1 cellular context compared by ENCODE assay signal in the genomic region with DNA sequence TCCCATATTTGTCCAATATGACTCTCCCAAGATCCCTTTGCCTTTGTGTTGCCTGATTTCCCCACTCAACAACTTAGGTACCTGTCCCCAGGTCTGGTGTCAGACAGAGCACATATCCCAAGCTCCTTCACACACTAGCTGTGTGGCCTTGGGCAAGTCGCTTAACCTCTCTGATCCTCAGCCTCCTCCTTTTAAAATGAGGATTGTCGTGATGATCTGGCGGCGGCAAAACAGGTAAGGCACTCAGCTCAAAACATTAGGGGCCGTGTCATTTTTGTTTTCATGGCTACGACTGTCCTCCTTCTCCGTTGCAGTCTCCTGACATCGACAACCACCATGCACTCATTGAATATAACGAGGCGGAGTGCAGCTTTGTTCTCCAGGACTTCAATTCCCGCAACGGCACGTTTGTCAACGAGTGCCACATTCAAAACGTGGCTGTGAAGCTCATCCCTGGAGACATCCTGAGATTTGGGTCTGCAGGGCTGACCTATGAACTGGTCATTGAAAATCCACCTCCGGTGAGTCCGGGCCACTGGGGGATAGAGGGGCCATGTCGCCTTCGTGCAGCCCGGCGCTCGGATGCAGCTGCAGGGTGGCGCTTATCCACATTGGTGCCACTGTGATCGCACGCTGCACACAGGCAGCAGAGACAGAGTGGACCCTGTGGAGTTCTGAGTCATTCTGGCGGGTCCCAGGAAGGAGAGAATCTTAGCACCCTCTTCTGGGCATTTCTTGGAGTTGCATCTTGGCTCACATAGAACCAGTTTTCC.
A peak's percentile ranks its signal among the peaks of the same experiment; 100 is the strongest.
TF ChIP-seq lines count a peak whose summit lies in the region.

No MANE protein-coding gene starts in this region.

TF ChIP-seq in HEK293, 187 proteins besides CTCF, POLR2A, EP300 and RAD21 (continued from another document and continues in another):
- no peak for TF ChIP-seq PRDM10 (tag by site-specific recombination; IDR thresholded peaks at IDR 0.05)
- TF ChIP-seq ZNF16 (tag by site-specific recombination; IDR thresholded peaks at IDR 0.05; ENCODE audit: low read depth) = no peak
- TF ChIP-seq ZNF10 (tag by site-specific recombination; IDR thresholded peaks at IDR 0.05) = no peak
- no peak for TF ChIP-seq YY2 (tag by site-specific recombination; IDR thresholded peaks at IDR 0.05)
- no peak for TF ChIP-seq ZNF248 (tag by site-specific recombination; IDR thresholded peaks at IDR 0.05)
- TF ChIP-seq ZNF768 (tag by site-specific recombination; IDR thresholded peaks at IDR 0.05) = peak; percentile 82; the same call in 1 of the 2 replicates
- TF ChIP-seq ZSCAN16 (tag by site-specific recombination; IDR thresholded peaks at IDR 0.05) = no peak
- TF ChIP-seq ZNF521 (tag by site-specific recombination; IDR thresholded peaks at IDR 0.05) = no peak
- TF ChIP-seq ZNF24 (tag by site-specific recombination; IDR thresholded peaks at IDR 0.05) = no peak
- TF ChIP-seq TSHZ1 (tag by site-specific recombination; IDR thresholded peaks at IDR 0.05; ENCODE audit: borderline replicate concordance) = no peak
- TF ChIP-seq, protein P1, sequence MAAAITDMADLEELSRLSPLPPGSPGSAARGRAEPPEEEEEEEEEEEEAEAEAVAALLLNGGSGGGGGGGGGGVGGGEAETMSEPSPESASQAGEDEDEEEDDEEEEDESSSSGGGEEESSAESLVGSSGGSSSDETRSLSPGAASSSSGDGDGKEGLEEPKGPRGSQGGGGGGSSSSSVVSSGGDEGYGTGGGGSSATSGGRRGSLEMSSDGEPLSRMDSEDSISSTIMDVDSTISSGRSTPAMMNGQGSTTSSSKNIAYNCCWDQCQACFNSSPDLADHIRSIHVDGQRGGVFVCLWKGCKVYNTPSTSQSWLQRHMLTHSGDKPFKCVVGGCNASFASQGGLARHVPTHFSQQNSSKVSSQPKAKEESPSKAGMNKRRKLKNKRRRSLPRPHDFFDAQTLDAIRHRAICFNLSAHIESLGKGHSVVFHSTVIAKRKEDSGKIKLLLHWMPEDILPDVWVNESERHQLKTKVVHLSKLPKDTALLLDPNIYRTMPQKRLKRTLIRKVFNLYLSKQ (tag by site-specific recombination; IDR thresholded peaks at IDR 0.05; ENCODE audit: borderline replicate concordance) = no peak
- TF ChIP-seq ZNF324 (tag by site-specific recombination; IDR thresholded peaks at IDR 0.05) = no peak
- no peak for TF ChIP-seq ZBTB11 (tag by site-specific recombination; conservative IDR thresholded peaks at IDR 0.05; ENCODE audit: low read depth)
- no peak for TF ChIP-seq ZNF416 (tag by site-specific recombination; IDR thresholded peaks at IDR 0.05)
- no peak for TF ChIP-seq ZNF138 (tag by site-specific recombination; IDR thresholded peaks at IDR 0.05; ENCODE audit: borderline replicate concordance)
- TF ChIP-seq ZNF560 (tag by site-specific recombination; IDR thresholded peaks at IDR 0.05; ENCODE audit: borderline replicate concordance) = no peak
- no peak for TF ChIP-seq ATF2 (tag by site-specific recombination; IDR thresholded peaks at IDR 0.05; ENCODE audit: low read depth)
- TF ChIP-seq ZBTB17 (tag by site-specific recombination; IDR thresholded peaks at IDR 0.05) = peak; percentile 83
- TF ChIP-seq, protein P2, sequence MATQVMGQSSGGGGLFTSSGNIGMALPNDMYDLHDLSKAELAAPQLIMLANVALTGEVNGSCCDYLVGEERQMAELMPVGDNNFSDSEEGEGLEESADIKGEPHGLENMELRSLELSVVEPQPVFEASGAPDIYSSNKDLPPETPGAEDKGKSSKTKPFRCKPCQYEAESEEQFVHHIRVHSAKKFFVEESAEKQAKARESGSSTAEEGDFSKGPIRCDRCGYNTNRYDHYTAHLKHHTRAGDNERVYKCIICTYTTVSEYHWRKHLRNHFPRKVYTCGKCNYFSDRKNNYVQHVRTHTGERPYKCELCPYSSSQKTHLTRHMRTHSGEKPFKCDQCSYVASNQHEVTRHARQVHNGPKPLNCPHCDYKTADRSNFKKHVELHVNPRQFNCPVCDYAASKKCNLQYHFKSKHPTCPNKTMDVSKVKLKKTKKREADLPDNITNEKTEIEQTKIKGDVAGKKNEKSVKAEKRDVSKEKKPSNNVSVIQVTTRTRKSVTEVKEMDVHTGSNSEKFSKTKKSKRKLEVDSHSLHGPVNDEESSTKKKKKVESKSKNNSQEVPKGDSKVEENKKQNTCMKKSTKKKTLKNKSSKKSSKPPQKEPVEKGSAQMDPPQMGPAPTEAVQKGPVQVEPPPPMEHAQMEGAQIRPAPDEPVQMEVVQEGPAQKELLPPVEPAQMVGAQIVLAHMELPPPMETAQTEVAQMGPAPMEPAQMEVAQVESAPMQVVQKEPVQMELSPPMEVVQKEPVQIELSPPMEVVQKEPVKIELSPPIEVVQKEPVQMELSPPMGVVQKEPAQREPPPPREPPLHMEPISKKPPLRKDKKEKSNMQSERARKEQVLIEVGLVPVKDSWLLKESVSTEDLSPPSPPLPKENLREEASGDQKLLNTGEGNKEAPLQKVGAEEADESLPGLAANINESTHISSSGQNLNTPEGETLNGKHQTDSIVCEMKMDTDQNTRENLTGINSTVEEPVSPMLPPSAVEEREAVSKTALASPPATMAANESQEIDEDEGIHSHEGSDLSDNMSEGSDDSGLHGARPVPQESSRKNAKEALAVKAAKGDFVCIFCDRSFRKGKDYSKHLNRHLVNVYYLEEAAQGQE (tag by site-specific recombination; IDR thresholded peaks at IDR 0.05) = no peak
- TF ChIP-seq ZNF707 (tag by site-specific recombination; IDR thresholded peaks at IDR 0.05) = no peak
- no peak for TF ChIP-seq ZNF19 (tag by site-specific recombination; IDR thresholded peaks at IDR 0.05; ENCODE audit: low read depth)
- TF ChIP-seq, protein P3, sequence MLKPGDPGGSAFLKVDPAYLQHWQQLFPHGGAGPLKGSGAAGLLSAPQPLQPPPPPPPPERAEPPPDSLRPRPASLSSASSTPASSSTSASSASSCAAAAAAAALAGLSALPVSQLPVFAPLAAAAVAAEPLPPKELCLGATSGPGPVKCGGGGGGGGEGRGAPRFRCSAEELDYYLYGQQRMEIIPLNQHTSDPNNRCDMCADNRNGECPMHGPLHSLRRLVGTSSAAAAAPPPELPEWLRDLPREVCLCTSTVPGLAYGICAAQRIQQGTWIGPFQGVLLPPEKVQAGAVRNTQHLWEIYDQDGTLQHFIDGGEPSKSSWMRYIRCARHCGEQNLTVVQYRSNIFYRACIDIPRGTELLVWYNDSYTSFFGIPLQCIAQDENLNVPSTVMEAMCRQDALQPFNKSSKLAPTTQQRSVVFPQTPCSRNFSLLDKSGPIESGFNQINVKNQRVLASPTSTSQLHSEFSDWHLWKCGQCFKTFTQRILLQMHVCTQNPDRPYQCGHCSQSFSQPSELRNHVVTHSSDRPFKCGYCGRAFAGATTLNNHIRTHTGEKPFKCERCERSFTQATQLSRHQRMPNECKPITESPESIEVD (tag by site-specific recombination; IDR thresholded peaks at IDR 0.05) = no peak
- TF ChIP-seq ZNF660 (tag by site-specific recombination; IDR thresholded peaks at IDR 0.05) = peak; percentile 68; the same call in 1 of the 2 replicates
- no peak for TF ChIP-seq ZNF580 (tag by site-specific recombination; IDR thresholded peaks at IDR 0.05)
- no peak for TF ChIP-seq ZNF174 (tag by site-specific recombination; IDR thresholded peaks at IDR 0.05)
- TF ChIP-seq ZNF426 (tag by site-specific recombination; IDR thresholded peaks at IDR 0.05) = no peak
- TF ChIP-seq TRIM28 (IDR thresholded peaks at IDR 0.05; ENCODE audit: borderline replicate concordance, low read length) = peak; percentile 65; the same call in 1 of the 2 replicates
- TF ChIP-seq ZNF335 (tag by site-specific recombination; conservative IDR thresholded peaks at IDR 0.05) = peak; percentile 31; the same call in 1 of the 2 replicates
